In the genomic region with DNA sequence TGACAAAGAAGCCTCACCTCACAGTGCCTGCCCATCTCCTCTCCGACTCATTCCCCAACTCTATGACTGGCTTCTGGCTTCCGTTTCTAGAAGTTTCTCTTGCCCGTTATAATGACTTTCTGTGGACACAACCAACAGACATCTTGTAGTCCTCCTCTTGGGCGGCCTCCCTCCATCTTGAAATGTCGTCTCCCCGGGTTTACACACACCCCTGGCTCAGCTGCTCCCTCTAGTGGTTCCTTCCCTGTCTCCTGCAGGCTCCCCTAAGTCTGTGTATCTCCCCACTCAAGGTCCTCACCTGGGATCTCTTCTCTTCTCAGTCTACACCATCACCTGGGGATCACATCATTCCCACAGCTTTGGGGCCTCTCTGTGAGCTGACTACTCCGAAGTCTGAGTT, we compare ENCODE assay signal across 1 cellular context.
TF ChIP-seq lines count a peak whose summit lies in the region.

No MANE protein-coding gene starts in this region.

TF ChIP-seq in HEK293, 187 proteins besides CTCF, POLR2A, EP300 and RAD21 (continued from another document):
- TF ChIP-seq, protein P1, sequence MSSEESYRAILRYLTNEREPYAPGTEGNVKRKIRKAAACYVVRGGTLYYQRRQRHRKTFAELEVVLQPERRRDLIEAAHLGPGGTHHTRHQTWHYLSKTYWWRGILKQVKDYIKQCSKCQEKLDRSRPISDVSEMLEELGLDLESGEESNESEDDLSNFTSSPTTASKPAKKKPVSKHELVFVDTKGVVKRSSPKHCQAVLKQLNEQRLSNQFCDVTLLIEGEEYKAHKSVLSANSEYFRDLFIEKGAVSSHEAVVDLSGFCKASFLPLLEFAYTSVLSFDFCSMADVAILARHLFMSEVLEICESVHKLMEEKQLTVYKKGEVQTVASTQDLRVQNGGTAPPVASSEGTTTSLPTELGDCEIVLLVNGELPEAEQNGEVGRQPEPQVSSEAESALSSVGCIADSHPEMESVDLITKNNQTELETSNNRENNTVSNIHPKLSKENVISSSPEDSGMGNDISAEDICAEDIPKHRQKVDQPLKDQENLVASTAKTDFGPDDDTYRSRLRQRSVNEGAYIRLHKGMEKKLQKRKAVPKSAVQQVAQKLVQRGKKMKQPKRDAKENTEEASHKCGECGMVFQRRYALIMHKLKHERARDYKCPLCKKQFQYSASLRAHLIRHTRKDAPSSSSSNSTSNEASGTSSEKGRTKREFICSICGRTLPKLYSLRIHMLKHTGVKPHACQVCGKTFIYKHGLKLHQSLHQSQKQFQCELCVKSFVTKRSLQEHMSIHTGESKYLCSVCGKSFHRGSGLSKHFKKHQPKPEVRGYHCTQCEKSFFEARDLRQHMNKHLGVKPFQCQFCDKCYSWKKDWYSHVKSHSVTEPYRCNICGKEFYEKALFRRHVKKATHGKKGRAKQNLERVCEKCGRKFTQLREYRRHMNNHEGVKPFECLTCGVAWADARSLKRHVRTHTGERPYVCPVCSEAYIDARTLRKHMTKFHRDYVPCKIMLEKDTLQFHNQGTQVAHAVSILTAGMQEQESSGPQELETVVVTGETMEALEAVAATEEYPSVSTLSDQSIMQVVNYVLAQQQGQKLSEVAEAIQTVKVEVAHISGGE (tag by site-specific recombination; conservative IDR thresholded peaks at IDR 0.05; ENCODE audit: low read depth): no peak
